1 cellular context compared by ENCODE assay signal in the genomic region with DNA sequence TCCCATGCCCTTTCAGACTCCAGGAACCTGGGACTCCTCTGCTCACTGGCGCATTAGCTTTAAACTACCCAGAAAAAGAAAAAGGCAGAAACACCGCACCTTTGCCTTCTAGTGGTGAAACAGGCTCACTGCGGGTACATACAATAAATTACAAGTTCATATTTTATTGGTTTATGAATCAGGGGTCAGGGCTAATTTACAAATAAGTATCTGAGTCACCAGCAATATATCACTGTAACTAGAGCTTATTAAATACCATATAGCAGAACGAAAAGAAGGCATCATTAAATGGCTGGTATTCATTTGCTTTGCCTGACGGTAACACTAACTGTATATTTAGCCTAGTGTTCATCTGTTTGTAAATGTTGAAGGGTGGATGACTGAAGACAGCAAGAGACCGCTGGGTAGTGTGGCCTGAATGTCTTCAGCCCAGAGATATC.
TF ChIP-seq lines count a peak whose summit lies in the region.

No MANE protein-coding gene starts in this region.

TF ChIP-seq in GM12878, 131 proteins besides CTCF, POLR2A, EP300 and RAD21 (continued from another document):
- no peak for TF ChIP-seq CUX1 (IDR thresholded peaks at IDR 0.05; ENCODE audit: insufficient replicate concordance, low read depth, low read length)
